26 cellular contexts compared by ENCODE assay signal in genomic region chr3:86162521-86162920, GRCh38.
"Had no signal": no experiment of that assay in that cellular context is flagged by ENCODE, and none has a peak within 500 bp of the region (broad histone marks: within the 10 kb centered on the region; RNA-seq: fewer than 3 reads in every experiment).

No MANE protein-coding gene starts in this region.

- H3K4me1 Mint-ChIP-seq: endodermal cell, immature natural killer cell, mesothelial cell of epicardium had no signal

- DNase-seq: colonic mucosa; cortex of kidney; effector CD8-positive, alpha-beta T cell; effector memory CD8-positive, alpha-beta T cell; endodermal cell; erythroblast; esophagus squamous epithelium; foreskin fibroblast; foreskin melanocyte; heart left ventricle; hypothalamus; immature natural killer cell; islet precursor cell; left cardiac atrium; left lung; left ventricle myocardium superior; lower lobe of right lung; mesenchymal stem cell; mucosa of descending colon had no signal

- H3K9me3 Mint-ChIP-seq: dendritic cell treated with granulocyte-macrophage colony-stimulating factor and Interleukin-4, amounts not matched to agents 40 ng/mL and 50 ng/mL, for 4 days; endodermal cell had no signal

- ATAC-seq: effector memory CD8-positive, alpha-beta T cell; esophagus mucosa; gastroesophageal sphincter; heart left ventricle; left cardiac atrium; left lung; left ventricle myocardium superior; lower lobe of right lung had no signal

- H3K4me1 ChIP-seq: colonic mucosa, esophagus squamous epithelium, gastroesophageal sphincter, heart left ventricle, left lung, lower lobe of right lung had no signal

- H3K36me3 ChIP-seq: colonic mucosa, esophagus squamous epithelium, gastroesophageal sphincter, heart left ventricle, left lung, lower lobe of right lung had no signal

- H3K27me3 Mint-ChIP-seq: dendritic cell treated with granulocyte-macrophage colony-stimulating factor and Interleukin-4, amounts not matched to agents 40 ng/mL and 50 ng/mL, for 4 days; effector memory CD8-positive, alpha-beta T cell had no signal

- H3K27ac ChIP-seq: colonic mucosa, epithelial cell of prostate, esophagus squamous epithelium, gastroesophageal sphincter, heart left ventricle, hepatocyte, left lung, lower lobe of right lung had no signal

- H3K27ac Mint-ChIP-seq: dendritic cell treated with granulocyte-macrophage colony-stimulating factor and Interleukin-4, amounts not matched to agents 40 ng/mL and 50 ng/mL, for 4 days; effector memory CD8-positive, alpha-beta T cell; endodermal cell; immature natural killer cell; mesothelial cell of epicardium had no signal

- H3K4me3 ChIP-seq: colonic mucosa, esophagus squamous epithelium, gastroesophageal sphincter, heart left ventricle, hepatocyte, left lung, lower lobe of right lung, mucosa of descending colon had no signal

- H3K9me3 ChIP-seq: colonic mucosa, esophagus squamous epithelium, gastroesophageal sphincter, left lung, lower lobe of right lung, mucosa of descending colon had no signal

- FAIRE-seq: endometrium had no signal

- H3K36me3 Mint-ChIP-seq: immature natural killer cell, mesothelial cell of epicardium had no signal

- H3K27me3 ChIP-seq: colonic mucosa, esophagus squamous epithelium, gastroesophageal sphincter, heart left ventricle, hepatocyte, left lung had no signal

- H3K4me3 Mint-ChIP-seq: dendritic cell treated with granulocyte-macrophage colony-stimulating factor and Interleukin-4, amounts not matched to agents 40 ng/mL and 50 ng/mL, for 4 days; effector memory CD8-positive, alpha-beta T cell; endodermal cell; immature natural killer cell; mesothelial cell of epicardium had no signal
